In the genomic region with DNA sequence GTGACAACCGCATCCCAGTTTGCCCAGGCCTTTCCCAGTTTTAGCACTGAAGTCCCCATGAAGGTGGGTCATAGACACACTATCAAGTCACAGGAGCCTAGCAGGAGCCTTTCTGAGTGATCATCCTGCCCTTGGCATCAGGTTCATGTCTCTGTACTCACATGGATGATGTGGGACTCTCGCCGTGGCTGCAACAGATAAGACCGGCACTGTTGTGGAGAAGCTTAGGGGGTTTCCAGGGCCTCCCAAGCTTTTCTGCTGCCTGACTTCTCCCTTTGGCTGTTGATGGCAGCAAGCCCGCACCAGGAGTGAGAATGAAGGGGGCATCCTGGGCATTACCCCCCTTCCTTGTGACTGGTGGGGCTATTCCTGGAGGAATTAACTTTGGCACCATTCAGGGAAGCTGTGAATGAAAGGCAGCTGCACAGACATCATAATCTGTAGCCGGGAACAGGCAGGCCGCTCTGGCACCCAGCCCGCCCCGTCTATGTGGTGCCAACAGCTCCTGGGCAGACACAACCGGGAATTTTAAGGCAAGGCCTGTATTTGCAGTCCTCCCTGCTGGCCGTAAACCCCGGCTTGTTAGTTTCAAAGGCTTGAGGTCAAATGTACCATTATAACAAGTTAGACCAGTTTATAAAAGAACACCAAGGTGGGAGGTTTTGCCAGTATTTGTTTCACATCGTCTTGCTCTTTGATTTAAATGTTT, we compare ENCODE assay signal across 15 cellular contexts.
A peak's percentile ranks its signal among the peaks of the same experiment; 100 is the strongest.
DNase-seq lines count a peak whose midpoint lies in the region; ATAC-seq and TF ChIP-seq lines count a peak whose summit lies in the region.
"Had no signal": no experiment of that assay in that cellular context is flagged by ENCODE, and none has a peak within 500 bp of the region (broad histone marks: within the 10 kb centered on the region; RNA-seq: fewer than 3 reads in every experiment).

No MANE protein-coding gene starts in this region.

- H3K27ac ChIP-seq in suprapubic skin (peak overlapping the region; percentile 45), foreskin keratinocyte (no peak overlapping the region)

- H3K27me3 ChIP-seq in suprapubic skin: no peaks in the 10 kb centered on the region
- H3K27me3 ChIP-seq in foreskin keratinocyte: peaks cover 15% of the 10 kb centered on the region

- no peak for ATAC-seq in foreskin keratinocyte

- H3K9me3 ChIP-seq in suprapubic skin: no peaks in the 10 kb centered on the region

- no peak for TF ChIP-seq POLR2A in suprapubic skin (IDR thresholded peaks at IDR 0.05)

- H3K4me1 ChIP-seq in suprapubic skin: peaks cover 22% of the 10 kb centered on the region
- H3K4me1 ChIP-seq in foreskin keratinocyte: no peaks in the 10 kb centered on the region

- no peaks in the 10 kb centered on the region for H3K36me3 ChIP-seq in suprapubic skin

- DNase-seq in NCI-H1092 treated with DMSO at 0.1 percent for 48 hours (lab: John Stamatoyannopoulos, UW): peak; percentile 91
- peak; percentile 8 for DNase-seq in cerebellar cortex (ENCODE audit: low spot score)
- peak; percentile 15 for DNase-seq in inferior parietal cortex (ENCODE audit: extremely low spot score)
- DNase-seq in suprapubic skin (ENCODE audit: low spot score in 2 of 2): no peak
- DNase-seq in activated T-cell treated with anti-CD3 and anti-CD28 coated beads for 4 hours: no peak
- no peak for DNase-seq in foreskin keratinocyte
- no peak for DNase-seq in NCI-H345 treated with DMSO at 0.1 percent for 48 hours (lab: John Stamatoyannopoulos, UW; ENCODE audit: unreplicated experiment)
- no peak for DNase-seq in NK-92 (lab: John Stamatoyannopoulos, UW; ENCODE audit: unreplicated experiment)
- DNase-seq: activated CD8-positive, alpha-beta memory T cell treated with anti-CD3 and anti-CD28 coated beads for 24 hours; activated naive CD4-positive, alpha-beta T cell treated with Interleukin-2 at 50 U/mL for 16 hours; CD4-positive, CD25-positive, alpha-beta regulatory T cell; central memory CD4-positive, alpha-beta T cell; erythroblast; HCEC 1CT; NCI-H69 had no signal

- no peak overlapping the region for H3K4me3 ChIP-seq in suprapubic skin

- WGBS in suprapubic skin: 24% methylated on average over 11 of the region's 13 CpGs

- no peak for TF ChIP-seq EP300 in suprapubic skin (IDR thresholded peaks at IDR 0.05)

- no peak for TF ChIP-seq CTCF in suprapubic skin (IDR thresholded peaks at IDR 0.05)
- no peak for TF ChIP-seq CTCF in foreskin keratinocyte (conservative IDR thresholded peaks at IDR 0.05)

Comparison
In these comparisons a context has a peak if more than half of its experiments do, and no peak if none do; other contexts are left out.
1. DNase-seq: peak in NCI-H1092 treated with DMSO at 0.1 percent for 48 hours (single experiment), cerebellar cortex (single experiment) and inferior parietal cortex (single experiment); none in suprapubic skin (0 of 2), activated T-cell treated with anti-CD3 and anti-CD28 coated beads for 4 hours (single experiment), foreskin keratinocyte (0 of 2), NCI-H345 treated with DMSO at 0.1 percent for 48 hours (single experiment) and NK-92 (single experiment).